In the genomic region with DNA sequence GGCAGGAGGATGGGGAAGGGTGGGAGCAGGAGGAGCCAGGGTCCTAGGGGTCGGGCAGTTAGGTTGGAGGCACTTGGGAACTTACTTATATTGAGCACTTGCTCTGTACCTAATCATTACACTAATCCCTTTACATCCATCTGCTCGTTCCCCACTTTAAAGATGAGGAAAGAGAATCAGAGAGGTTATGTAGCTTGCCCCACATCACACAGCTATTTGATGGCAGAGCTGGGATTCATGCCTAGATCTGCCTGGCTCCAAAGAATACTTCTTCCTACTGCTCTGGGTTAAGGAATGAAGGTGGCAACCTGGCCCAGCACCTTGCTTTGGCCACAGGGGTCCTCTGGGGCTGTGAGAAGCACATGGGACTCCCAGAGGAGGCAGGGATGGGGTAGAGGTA, we compare ENCODE assay signal across 8 cellular contexts. TPM values are rescaled to one million over a fixed set of nuclear protein-coding genes. Genes with fewer than 3 reads are reported as not detected.
"Had no signal": no experiment of that assay in that cellular context is flagged by ENCODE, and none has a peak within 500 bp of the region (broad histone marks: within the 10 kb centered on the region; RNA-seq: fewer than 3 reads in every experiment).

No MANE protein-coding gene starts in this region.

- H3K27ac Mint-ChIP-seq: GM23338, IgD-negative memory B cell had no signal

- H3K9me3 Mint-ChIP-seq: GM23338, H9 had no signal

- H3K4me2 ChIP-seq: GM23338 had no signal

- DNase-seq: H9, HCEC 1CT, KG1 had no signal

- H3K4me3 Mint-ChIP-seq: GM23338, H9 had no signal

- FAIRE-seq: H1, H54 had no signal

- H2AFZ ChIP-seq: GM23338 had no signal

- H3K4me1 Mint-ChIP-seq: GM23338 had no signal

- H3K27ac ChIP-seq: HL-60 had no signal

- H3K4me3 ChIP-seq: GM23338 had no signal

- ATAC-seq: GM23338 had no signal

RNA-seq across cellular contexts. Expression of a gene that starts 13.2 kb away (rescaled TPM):
- polyA plus RNA-seq: GM23338, IgD-negative memory B cell had no signal

RNA-seq across cellular contexts. Expression of a gene that starts 53.7 kb away (rescaled TPM):
- polyA plus RNA-seq: IgD-negative memory B cell had no signal
